12 cellular contexts compared by ENCODE assay signal in the genomic region with DNA sequence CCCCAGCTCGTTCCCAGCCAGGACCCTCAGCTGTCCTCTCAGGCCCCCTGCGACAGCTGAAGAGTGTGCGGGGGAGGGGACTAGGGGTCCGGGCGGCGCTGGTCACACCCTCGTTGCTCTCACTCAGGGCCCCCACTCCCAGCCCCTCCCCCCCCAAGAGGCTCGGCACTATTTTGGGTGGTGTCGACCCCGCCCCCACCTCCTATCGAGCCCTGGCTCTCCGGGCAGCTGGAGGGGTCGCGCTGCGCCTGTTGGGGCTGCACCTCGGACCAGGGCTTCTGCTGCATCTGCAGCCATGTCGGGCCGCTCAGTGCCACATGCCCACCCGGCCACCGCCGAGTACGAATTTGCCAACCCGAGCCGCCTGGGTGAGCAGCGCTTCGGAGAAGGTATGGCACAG. TPM values are rescaled to one million over a fixed set of nuclear protein-coding genes. Genes with fewer than 3 reads are reported as not detected.
DNase-seq lines count a peak whose midpoint lies in the region; ATAC-seq, FAIRE-seq and TF ChIP-seq lines count a peak whose summit lies in the region.
"Had no signal": no experiment of that assay in that cellular context is flagged by ENCODE, and none has a peak within 500 bp of the region (broad histone marks: within the 10 kb centered on the region; RNA-seq: fewer than 3 reads in every experiment).

HSPB2 (plus strand) TSS at position 200 of the 400 bp plus-strand sequence; CDS start at position 296, 96 bp downstream.

- peak within 1 kb of the TSS; percentile 61 to 68 for H3K9ac ChIP-seq in colonic mucosa (ENCODE audit: low read depth in 2 of 2, low read length in 2 of 2)
- peak within 1 kb of the TSS; percentile 59 to 77 for H3K9ac ChIP-seq in kidney (ENCODE audit: low read length in 2 of 2)

- TF ChIP-seq CTCF in colonic mucosa (IDR thresholded peaks at IDR 0.05) (no peak), kidney (IDR thresholded peaks at IDR 0.05; ENCODE audit: borderline replicate concordance, extremely low read depth, insufficient read depth) (no peak), gastrocnemius medialis (IDR thresholded peaks at IDR 0.05 in 4 of 5, conservative IDR thresholded peaks at IDR 0.05 in 1 of 5) (no peak)

- TF ChIP-seq POLR2A in gastrocnemius medialis (IDR thresholded peaks at IDR 0.05): no peak

- no peaks in the 10 kb centered on the region for H3K9me3 ChIP-seq in colonic mucosa
- H3K9me3 ChIP-seq in kidney (ENCODE audit: control insufficient read depth in 1 of 2, low read length in 2 of 2): no peaks in the 10 kb centered on the region
- H3K9me3 ChIP-seq in gastrocnemius medialis: no peaks in the 10 kb centered on the region

- no peak for FAIRE-seq in kidney (lab: Jason Lieb, UNC)
- FAIRE-seq: GM18507 had no signal

- peak within 1 kb of the TSS; percentile 19 for H3K4me3 ChIP-seq in colonic mucosa
- H3K4me3 ChIP-seq in kidney (ENCODE audit: low read length in 2 of 2): peak within 1 kb of the TSS; percentile 56 to 59
- H3K4me3 ChIP-seq in gastrocnemius medialis: peak within 1 kb of the TSS; percentile 70 to 79 (median 74)

- ATAC-seq in gastrocnemius medialis: peak in 1 of 2 donors; percentile 8

- H3K27ac ChIP-seq in colonic mucosa (peak within 1 kb of the TSS; percentile 75), kidney (ENCODE audit: low read depth in 2 of 2, low read length in 2 of 2) (peak within 1 kb of the TSS; percentile 90 to 91), gastrocnemius medialis (peak within 1 kb of the TSS; percentile 91 to 97 (median 97))

- DNase-seq in GM03348 (ENCODE audit: low spot score): peak; percentile 36
- DNase-seq in colonic mucosa: no peak
- DNase-seq in kidney: peak; percentile 78
- DNase-seq in gastrocnemius medialis: peak in 1 of 2 donors; percentile 55
- no peak for DNase-seq in DMS153 (lab: John Stamatoyannopoulos, UW)
- DNase-seq in NCI-H1417 (lab: John Stamatoyannopoulos, UW): no peak
- no peak for DNase-seq in activated naive CD4-positive, alpha-beta T cell (lab: John Stamatoyannopoulos, UW)
- DNase-seq in NCI-H1694 (lab: John Stamatoyannopoulos, UW): no peak
- DNase-seq: CD4-positive, CD25-positive, alpha-beta regulatory T cell; NCI-H748 treated with DMSO at 0.1 percent for 48 hours had no signal

- no peaks in the 10 kb centered on the region for H3K36me3 ChIP-seq in colonic mucosa
- no peaks in the 10 kb centered on the region for H3K36me3 ChIP-seq in kidney (ENCODE audit: control insufficient read depth in 1 of 2, insufficient read depth in 2 of 2, low read length in 2 of 2)
- peaks cover 0 to 24% of the 10 kb centered on the region in 2 donors for H3K36me3 ChIP-seq in gastrocnemius medialis

- H3K27me3 ChIP-seq in colonic mucosa: no peaks in the 10 kb centered on the region
- H3K27me3 ChIP-seq in gastrocnemius medialis: no peaks in the 10 kb centered on the region

- H3K4me1 ChIP-seq in colonic mucosa (no peaks in the 10 kb centered on the region), kidney (ENCODE audit: control insufficient read depth in 1 of 2, insufficient read depth in 1 of 2, low read depth in 1 of 2, low read length in 2 of 2) (peaks cover 13 to 20% of the 10 kb centered on the region in 2 donors), gastrocnemius medialis (peaks cover 29 to 43% of the 10 kb centered on the region in 2 donors)

- intact Hi-C loops in colonic mucosa (cut with DNase I): no loop called here
- intact Hi-C loops in kidney (cut with DNase I): no loop called here
- intact Hi-C loops in gastrocnemius medialis (cut with DNase I; ENCODE audit: low total_unique reads): loop anchor here (5.0 kb wide), 1 partner anchor 180 kb away; no protein-coding TSS in a partner anchor

- in situ Hi-C loops in gastrocnemius medialis (cut with MboI; ENCODE audit: low sequenced_read_pairs in 4 of 4): loop anchor here in 1 of 4 donors (5.0 kb wide), 1 partner anchor 35 kb away; the partner anchor contains the start of genes CFAP68 and FDXACB1

RNA-seq across cellular contexts. Expression of gene HSPB2, which starts in this region (rescaled TPM):
- total RNA-seq in colonic mucosa (1 to 10 TPM in 1 of 2 donors, under 1 TPM in 1; 0.25 to 2.2 TPM), kidney (4.4 TPM), gastrocnemius medialis (1 to 10 TPM in 3 of 4 donors, under 1 TPM in 1; 0.41 to 4.6 (median 2.4) TPM)
- polyA plus RNA-seq in kidney (ENCODE audit: insufficient read depth, low read depth, low replicate concordance): 15.7 TPM
- total RNA-seq: CD4-positive, CD25-positive, alpha-beta regulatory T cell; HT1080 had no signal
- polyA plus RNA-seq: CD4-positive, CD25-positive, alpha-beta regulatory T cell had no signal

Comparison
In these comparisons a context has a peak if more than half of its experiments do, and no peak if none do; other contexts are left out.
1. DNase-seq: peak in GM03348 (single experiment) and kidney (single experiment); none in colonic mucosa (single experiment), DMS153 (single experiment), NCI-H1417 (0 of 3), activated naive CD4-positive, alpha-beta T cell (0 of 4) and NCI-H1694 (single experiment).
2. H3K4me3 ChIP-seq: peak in every context shown above with its lines; median percentile 74 in gastrocnemius medialis; 58 in kidney; 19 in colonic mucosa.
3. Peak in every context shown above with its lines, with median percentiles within 50 percentile points of each other: H3K27ac ChIP-seq.